Comparison of ENCODE assay signal across 21 cellular contexts in genomic region chr12:20695232-20695631, GRCh38. TPM values are rescaled to one million over a fixed set of nuclear protein-coding genes. Genes with fewer than 3 reads are reported as not detected.
A peak's percentile ranks its signal among the peaks of the same experiment; 100 is the strongest.
DNase-seq lines count a peak whose midpoint lies in the region; TF ChIP-seq lines count a peak whose summit lies in the region.
"Had no signal": no experiment of that assay in that cellular context is flagged by ENCODE, and none has a peak within 500 bp of the region (broad histone marks: within the 10 kb centered on the region; RNA-seq: fewer than 3 reads in every experiment).

SLCO1C1 (plus strand) TSS chr12:20695332; CDS start chr12:20699577, 4,245 bp downstream.

- WGBS in sigmoid colon, 2 donors = 66 to 82% methylated on average over 6 of the region's 6 CpGs

- no peak within 1 kb of the TSS for H3K4me3 ChIP-seq in sigmoid colon

- no peak for TF ChIP-seq POLR2A in sigmoid colon (IDR thresholded peaks at IDR 0.05)

- intact Hi-C loops in sigmoid colon (cut with DNase I) = no loop called here

- H3K36me3 ChIP-seq in sigmoid colon = no peaks in the 10 kb centered on the region

- H3K27ac ChIP-seq in angular gyrus (ENCODE audit: low read depth, low read length) (peak within 1 kb of the TSS; percentile 12), sigmoid colon (no peak within 1 kb of the TSS)
- H3K27ac ChIP-seq: RWPE1 had no signal

- no peaks in the 10 kb centered on the region for H3K9me3 ChIP-seq in sigmoid colon

- H3K27me3 ChIP-seq in sigmoid colon = no peaks in the 10 kb centered on the region

- H3K4me1 ChIP-seq in sigmoid colon = no peaks in the 10 kb centered on the region

- TF ChIP-seq EP300 in sigmoid colon (IDR thresholded peaks at IDR 0.05) = no peak

- DNase-seq in ELF-1 (ENCODE audit: low read depth, low spot score) (peak; percentile 6), globus pallidus (ENCODE audit: low spot score) (peak; percentile 57), occipital lobe (lab: John Stamatoyannopoulos, UW) (no peak), sigmoid colon (no peak), NCI-H2171 (lab: John Stamatoyannopoulos, UW) (no peak), AG08396 (ENCODE audit: low spot score) (no peak), NCI-H146 (lab: John Stamatoyannopoulos, UW) (no peak)
- DNase-seq: activated CD4-positive, alpha-beta T cell treated with anti-CD3 and anti-CD28 coated beads, Interleukin-2, amount 50 U/mL, for 1 hour; activated naive CD4-positive, alpha-beta T cell treated with anti-CD3 and anti-CD28 coated beads for 36 hours; activated T-cell treated with anti-CD3 and anti-CD28 coated beads for 4 hours; DMS79 treated with DMSO at 0.1 percent for 48 hours; naive thymus-derived CD8-positive, alpha-beta T cell; NCI-H1930; NCI-H510A; stimulated activated naive B cell treated with anti-CD40 and anti-IgM and Interleukin-4, amounts not matched to agents 10 μg/mL and 1 μg/mL and 100 μg/mL, for 72 hours; T-cell had no signal

- TF ChIP-seq CTCF in sigmoid colon (IDR thresholded peaks at IDR 0.05) = no peak

RNA-seq across cellular contexts. Expression of gene SLCO1C1, which starts in this region (rescaled TPM):
- total RNA-seq in occipital lobe (32.9 TPM), sigmoid colon (1 to 10 TPM in 1 of 4 donors, under 1 TPM in 3; 0.16 to 1.8 (median 0.62) TPM)
- polyA plus RNA-seq in sigmoid colon = under 1 TPM in 1 of 3 donors, not detected in 2; 0.38 TPM
- total RNA-seq: activated naive CD4-positive, alpha-beta T cell treated with anti-CD3 and anti-CD28 coated beads for 36 hours; glomerular endothelial cell; lung microvascular endothelial cell; naive thymus-derived CD8-positive, alpha-beta T cell; T-cell had no signal
- polyA plus RNA-seq: IgD-negative memory B cell; naive thymus-derived CD8-positive, alpha-beta T cell had no signal

Comparison
In these comparisons a context has a peak if more than half of its experiments do, and no peak if none do; other contexts are left out.
1. RNA of gene SLCO1C1 (total RNA-seq): 32.9 TPM in occipital lobe (single experiment); 0.16 to 1.8 TPM in sigmoid colon; every median in the first group is over 10 times any median in the second.
2. DNase-seq: peak in ELF-1 (single experiment) and globus pallidus (single experiment); none in occipital lobe (single experiment), sigmoid colon (single experiment), NCI-H2171 (single experiment), AG08396 (single experiment) and NCI-H146 (single experiment).